28 cellular contexts compared by ENCODE assay signal in the genomic region with DNA sequence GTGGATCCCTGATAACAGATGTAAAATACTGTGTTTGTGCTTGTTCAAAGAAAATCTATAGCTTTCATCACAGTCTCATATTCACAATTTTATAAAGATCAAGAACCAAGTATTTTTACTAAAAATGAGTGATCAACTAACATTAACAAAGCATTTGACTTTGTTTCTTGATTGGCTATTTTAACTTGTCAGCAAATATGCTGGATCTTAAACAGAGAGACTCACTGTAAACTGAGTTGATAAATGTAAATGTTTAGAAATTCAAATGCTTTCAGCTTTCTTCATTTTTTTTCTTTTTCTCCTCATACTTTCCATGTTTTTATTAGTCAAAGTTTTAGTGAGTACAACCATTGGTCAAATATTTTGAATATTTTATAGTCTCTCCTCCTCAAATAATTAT.
"Had no signal": no experiment of that assay in that cellular context is flagged by ENCODE, and none has a peak within 500 bp of the region (broad histone marks: within the 10 kb centered on the region; RNA-seq: fewer than 3 reads in every experiment).

No MANE protein-coding gene starts in this region.

- H3K36me3 Mint-ChIP-seq: memory B cell; mesothelial cell of epicardium; naive B cell; natural killer cell treated with Interleukin-12 subunit alpha and Interleukin-12 subunit beta and Interleukin-15 and Interleukin-18, amount 100 ng/mL, for 72 hours; stimulated activated memory B cell treated with anti-CD40 and anti-IgM and Interleukin-4, amounts not matched to agents 10 μg/mL and 1 μg/mL and 100 μg/mL, for 72 hours had no signal

- H3K4me3 ChIP-seq: gastroesophageal sphincter, heart left ventricle, hepatocyte, lung, mucosa of descending colon, prostate gland, right atrium auricular region, sigmoid colon, spleen, testis, transverse colon, upper lobe of right lung, uterus had no signal

- H3K4me2 ChIP-seq: hepatocyte had no signal

- DNase-seq: cortex of kidney; effector memory CD8-positive, alpha-beta T cell; foreskin fibroblast; heart left ventricle; kidney; mucosa of descending colon; naive B cell; sigmoid colon; spleen; stimulated activated CD4-positive, alpha-beta T cell treated with anti-CD3 and anti-CD28 coated beads, Interleukin-4, amount 100 ng/mL, for 4 hours; stimulated activated naive CD8-positive, alpha-beta T cell treated with anti-CD3 and anti-CD28 coated beads, Interleukin-15, Interleukin-2, amounts not matched to agents 100 U/mL and 50 U/mL, for 24 hours; substantia nigra; testis; transverse colon; upper lobe of right lung; uterus had no signal

- H3K9me3 ChIP-seq: gastroesophageal sphincter, heart left ventricle, mucosa of descending colon, prostate gland, right atrium auricular region, sigmoid colon, spleen, testis, transverse colon, upper lobe of right lung, uterus had no signal

- H3K79me2 ChIP-seq: hepatocyte had no signal

- H3K27ac Mint-ChIP-seq: effector memory CD8-positive, alpha-beta T cell; memory B cell; mesothelial cell of epicardium; naive B cell; natural killer cell treated with Interleukin-12 subunit alpha and Interleukin-12 subunit beta and Interleukin-15 and Interleukin-18, amount 100 ng/mL, for 72 hours; stimulated activated memory B cell treated with anti-CD40 and anti-IgM and Interleukin-4, amounts not matched to agents 10 μg/mL and 1 μg/mL and 100 μg/mL, for 72 hours had no signal

- ATAC-seq: effector memory CD8-positive, alpha-beta T cell; esophagus mucosa; gastroesophageal sphincter; heart left ventricle; left lobe of liver; mucosa of descending colon; natural killer cell treated with Interleukin-12 subunit alpha and Interleukin-12 subunit beta and Interleukin-15 and Interleukin-18, amount 100 ng/mL, for 72 hours; stimulated activated memory B cell treated with anti-CD40 and anti-IgM and Interleukin-4, amounts not matched to agents 10 μg/mL and 1 μg/mL and 100 μg/mL, for 72 hours; stimulated activated naive CD8-positive, alpha-beta T cell treated with anti-CD3 and anti-CD28 coated beads, Interleukin-15, Interleukin-2, amounts not matched to agents 100 U/mL and 50 U/mL, for 24 hours; upper lobe of right lung had no signal

- H3K9me3 Mint-ChIP-seq: effector memory CD8-positive, alpha-beta T cell; stimulated activated memory B cell treated with anti-CD40 and anti-IgM and Interleukin-4, amounts not matched to agents 10 μg/mL and 1 μg/mL and 100 μg/mL, for 72 hours had no signal

- H3K4me1 Mint-ChIP-seq: memory B cell; naive B cell; stimulated activated memory B cell treated with anti-CD40 and anti-IgM and Interleukin-4, amounts not matched to agents 10 μg/mL and 1 μg/mL and 100 μg/mL, for 72 hours had no signal

- H3K4me1 ChIP-seq: prostate gland, testis, transverse colon, upper lobe of right lung, uterus had no signal

- H2AFZ ChIP-seq: hepatocyte had no signal

- H3K27me3 ChIP-seq: gastroesophageal sphincter, heart left ventricle, hepatocyte, right atrium auricular region, sigmoid colon, spleen, testis, transverse colon, upper lobe of right lung, uterus had no signal

- H3K36me3 ChIP-seq: gastroesophageal sphincter, heart left ventricle, prostate gland, right atrium auricular region, sigmoid colon, spleen, transverse colon, upper lobe of right lung, uterus had no signal

- H3K27ac ChIP-seq: gastroesophageal sphincter, heart left ventricle, hepatocyte, prostate gland, right atrium auricular region, sigmoid colon, testis, transverse colon, upper lobe of right lung, uterus had no signal

- H3K27me3 Mint-ChIP-seq: effector memory CD8-positive, alpha-beta T cell; memory B cell; naive B cell; natural killer cell treated with Interleukin-12 subunit alpha and Interleukin-12 subunit beta and Interleukin-15 and Interleukin-18, amount 100 ng/mL, for 72 hours; stimulated activated memory B cell treated with anti-CD40 and anti-IgM and Interleukin-4, amounts not matched to agents 10 μg/mL and 1 μg/mL and 100 μg/mL, for 72 hours had no signal

- H3K4me3 Mint-ChIP-seq: effector memory CD8-positive, alpha-beta T cell; memory B cell; mesothelial cell of epicardium; naive B cell; natural killer cell treated with Interleukin-12 subunit alpha and Interleukin-12 subunit beta and Interleukin-15 and Interleukin-18, amount 100 ng/mL, for 72 hours; neural crest cell; stimulated activated memory B cell treated with anti-CD40 and anti-IgM and Interleukin-4, amounts not matched to agents 10 μg/mL and 1 μg/mL and 100 μg/mL, for 72 hours had no signal
